In the genomic region with DNA sequence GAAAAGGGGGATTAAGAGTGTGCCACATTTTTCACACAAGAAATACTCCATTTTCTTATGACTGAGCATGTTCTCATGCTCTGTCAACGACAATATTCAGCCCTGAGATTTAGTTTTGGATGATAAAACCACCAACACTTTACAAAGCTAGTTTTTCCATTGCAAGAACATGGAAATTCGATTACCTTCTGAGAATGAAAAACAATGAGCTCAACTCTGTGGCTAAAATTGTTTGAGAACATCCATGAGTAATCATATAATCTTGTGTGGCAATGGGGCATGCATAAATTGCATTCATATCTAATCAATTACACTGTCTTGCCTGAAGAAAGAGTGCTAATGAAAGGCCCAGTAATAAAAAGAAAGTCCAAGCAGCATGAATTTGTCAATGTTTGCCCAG, we compare ENCODE assay signal across 30 cellular contexts.
"Had no signal": no experiment of that assay in that cellular context is flagged by ENCODE, and none has a peak within 500 bp of the region (broad histone marks: within the 10 kb centered on the region; RNA-seq: fewer than 3 reads in every experiment).

No MANE protein-coding gene starts in this region.

- H3K27me3 Mint-ChIP-seq: activated CD4-positive, alpha-beta T cell treated with anti-CD3 and anti-CD28 coated beads, Interleukin-2, amount 10 ng/mL, durations not matched to agents 7 days and 5 days; activated naive CD4-positive, alpha-beta T cell treated with anti-CD3 and anti-CD28 coated beads, Interleukin-2, amount 50 U/mL, for 24 hours; memory B cell; naive thymus-derived CD4-positive, alpha-beta T cell; progenitor cell of endocrine pancreas had no signal

- H3K4me1 Mint-ChIP-seq: activated CD4-positive, alpha-beta memory T cell treated with anti-CD3 and anti-CD28 coated beads, Interleukin-2, amount 10 ng/mL, durations not matched to agents 7 days and 5 days; immature natural killer cell; stimulated activated naive B cell treated with anti-CD40 and anti-IgM and Interleukin-4, amounts not matched to agents 10 μg/mL and 1 μg/mL and 100 μg/mL, for 72 hours had no signal

- H3K27ac Mint-ChIP-seq: activated CD4-positive, alpha-beta memory T cell treated with anti-CD3 and anti-CD28 coated beads, Interleukin-2, amount 10 ng/mL, durations not matched to agents 7 days and 5 days; activated CD4-positive, alpha-beta T cell treated with anti-CD3 and anti-CD28 coated beads, Interleukin-2, amount 10 ng/mL, durations not matched to agents 7 days and 5 days; activated naive CD4-positive, alpha-beta T cell treated with anti-CD3 and anti-CD28 coated beads, Interleukin-2, amount 50 U/mL, for 24 hours; activated naive CD8-positive, alpha-beta T cell treated with anti-CD3 and anti-CD28 coated beads, Interleukin-2, amount 50 U/mL, for 24 hours; activated T-helper 2 cell treated with anti-CD3 and anti-CD28 coated beads, Interferon-gamma antibody, Interleukin-2, Interleukin-4, amounts not matched to agents 10 μg/mL and 5 μg/mL and 100 μg/mL, durations not matched to agents 14 hours and 24 hours and 36 hours; immature natural killer cell; memory B cell; progenitor cell of endocrine pancreas; stimulated activated naive B cell treated with anti-CD40 and anti-IgM and Interleukin-4, amounts not matched to agents 10 μg/mL and 1 μg/mL and 100 μg/mL, for 72 hours had no signal

- H3K27me3 ChIP-seq: ovary, testis, transverse colon had no signal

- ATAC-seq: activated naive CD8-positive, alpha-beta T cell treated with anti-CD3 and anti-CD28 coated beads, Interleukin-2, amount 50 U/mL, for 24 hours; activated T-cell treated with anti-CD3 and anti-CD28 coated beads, Interleukin-2, amount 50 U/mL, for 4 hours; esophagus mucosa; naive thymus-derived CD4-positive, alpha-beta T cell; sciatic nerve; stimulated activated naive B cell treated with anti-CD40 and anti-IgM and Interleukin-4, amounts not matched to agents 10 μg/mL and 1 μg/mL and 100 μg/mL, for 72 hours had no signal

- H3K36me3 ChIP-seq: ovary, transverse colon had no signal

- H3K4me3 ChIP-seq: ovary, testis, transverse colon had no signal

- FAIRE-seq: endothelial cell of umbilical vein, small intestine had no signal

- DNase-seq: activated CD4-positive, alpha-beta memory T cell treated with anti-CD3 and anti-CD28 coated beads, Interleukin-2, amount 10 ng/mL, durations not matched to agents 7 days and 5 days; activated CD4-positive, alpha-beta T cell treated with anti-CD3 and anti-CD28 coated beads, Interleukin-2, amount 10 ng/mL, durations not matched to agents 7 days and 5 days; activated CD4-positive, CD25-positive, alpha-beta regulatory T cell treated with anti-CD3 and anti-CD28 coated beads, Interleukin-2, amount 50 U/mL, for 72 hours; activated naive CD8-positive, alpha-beta T cell treated with anti-CD3 and anti-CD28 coated beads, Interleukin-2, amount 50 U/mL, for 24 hours; activated T-cell treated with anti-CD3 and anti-CD28 coated beads, Interleukin-2, amount 50 U/mL, for 4 hours; amygdala; caudate nucleus; cortex of kidney; head of caudate nucleus; hippocampal formation; immature natural killer cell; midbrain; naive thymus-derived CD4-positive, alpha-beta T cell; ovary; small intestine; stimulated activated CD4-positive, alpha-beta T cell treated with anti-CD3 and anti-CD28 coated beads, Interleukin-1b, Interleukin-23, amount 100 ng/mL, for 48 hours; stimulated activated CD4-positive, alpha-beta T cell treated with anti-CD3 and anti-CD28 coated beads, Interleukin-4, amount 100 ng/mL, for 4 hours; stimulated activated CD8-positive, alpha-beta memory T cell treated with anti-CD3 and anti-CD28 coated beads, Interleukin-4, amount 100 ng/mL, for 48 hours; stimulated activated naive B cell treated with anti-CD40 and anti-IgM and Interleukin-4, amounts not matched to agents 10 μg/mL and 1 μg/mL and 100 μg/mL, for 72 hours; T-helper 2 cell; testis; transverse colon had no signal

- H3K4me3 Mint-ChIP-seq: activated CD4-positive, alpha-beta memory T cell treated with anti-CD3 and anti-CD28 coated beads, Interleukin-2, amount 10 ng/mL, durations not matched to agents 7 days and 5 days; activated CD4-positive, alpha-beta T cell treated with anti-CD3 and anti-CD28 coated beads, Interleukin-2, amount 10 ng/mL, durations not matched to agents 7 days and 5 days; activated naive CD4-positive, alpha-beta T cell treated with anti-CD3 and anti-CD28 coated beads, Interleukin-2, amount 50 U/mL, for 24 hours; activated naive CD8-positive, alpha-beta T cell treated with anti-CD3 and anti-CD28 coated beads, Interleukin-2, amount 50 U/mL, for 24 hours; activated T-cell treated with anti-CD3 and anti-CD28 coated beads, Interleukin-2, amount 50 U/mL, for 4 hours; brain; immature natural killer cell; memory B cell; naive thymus-derived CD4-positive, alpha-beta T cell; stimulated activated naive B cell treated with anti-CD40 and anti-IgM and Interleukin-4, amounts not matched to agents 10 μg/mL and 1 μg/mL and 100 μg/mL, for 72 hours had no signal
